ENCODE assay signal across 8 cellular contexts in the genomic region with DNA sequence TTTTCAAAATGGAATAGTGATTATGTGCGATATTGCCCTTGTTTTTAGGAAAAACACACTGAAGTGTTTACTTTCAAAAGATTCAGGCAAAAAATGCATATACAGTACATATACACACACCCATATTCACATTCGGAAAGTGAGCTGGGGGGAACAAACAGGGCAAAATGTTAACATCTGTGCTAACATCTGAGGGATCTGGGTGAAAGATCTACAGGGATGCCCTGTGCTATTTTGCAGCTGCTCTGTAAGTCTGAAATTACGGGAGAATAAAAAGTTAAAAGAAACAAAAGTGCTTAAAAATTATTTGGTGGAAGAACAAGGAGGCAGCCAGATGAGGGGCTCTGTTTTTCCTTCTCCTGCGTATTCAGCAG. TPM values are rescaled to one million over a fixed set of nuclear protein-coding genes. Genes with fewer than 3 reads are reported as not detected.
DNase-seq lines count a peak whose midpoint lies in the region; ATAC-seq and TF ChIP-seq lines count a peak whose summit lies in the region.

No MANE protein-coding gene starts in this region.

- CTCF ChIA-PET in activated CD4-positive, alpha-beta T cell treated with anti-CD3 and anti-CD28 coated beads, Interleukin-2, amount 10 ng/mL, durations not matched to agents 7 days and 5 days (lab: Charles Lee) = no interaction called here
- CTCF ChIA-PET in MCF 10A (lab: Yijun Ruan, JAX) = interaction anchor here (0.7 to 2.0 kb wide), 4 partner anchors 13 to 200 kb away, joined by 3 to 8 read pairs (median 4); no protein-coding TSS in a partner anchor

- no peak for ATAC-seq in lower lobe of right lung

- POLR2A ChIA-PET in activated CD4-positive, alpha-beta T cell treated with anti-CD3 and anti-CD28 coated beads, Interleukin-2, amount 10 ng/mL, durations not matched to agents 7 days and 5 days (lab: Charles Lee) = no interaction called here
- POLR2A ChIA-PET in MCF 10A (lab: Yijun Ruan, JAX) = interaction anchor here (0.6 to 4.6 kb wide), 21 partner anchors 10 to 1356 kb away, joined by 3 to 89 read pairs (median 4); a partner anchor contains a TSS

- H3K9me3 Mint-ChIP-seq in activated CD4-positive, alpha-beta T cell treated with anti-CD3 and anti-CD28 coated beads, Interleukin-2, amount 10 ng/mL, durations not matched to agents 7 days and 5 days = no peaks in the 10 kb centered on the region
- no peaks in the 10 kb centered on the region for H3K9me3 Mint-ChIP-seq in MCF 10A (ENCODE audit: unreplicated experiment)

- peak overlapping the region; percentile 56 for H3K4me3 Mint-ChIP-seq in activated CD4-positive, alpha-beta T cell treated with anti-CD3 and anti-CD28 coated beads, Interleukin-2, amount 10 ng/mL, durations not matched to agents 7 days and 5 days
- peak overlapping the region; percentile 91 for H3K4me3 Mint-ChIP-seq in MCF 10A (ENCODE audit: unreplicated experiment)

- H3K27me3 ChIP-seq in lower lobe of right lung (ENCODE audit: low read depth) (no peaks in the 10 kb centered on the region), thyroid gland (no peaks in the 10 kb centered on the region)

- intact Hi-C loops in MCF 10A (cut with micrococcal nuclease) (loop anchor here (1.0 kb wide), 1 partner anchor 8 kb away; no protein-coding TSS in a partner anchor), lower lobe of right lung (cut with DNase I) (no loop called here), thyroid gland (cut with DNase I) (no loop called here)

- H3K4me1 Mint-ChIP-seq in activated CD4-positive, alpha-beta T cell treated with anti-CD3 and anti-CD28 coated beads, Interleukin-2, amount 10 ng/mL, durations not matched to agents 7 days and 5 days = peaks cover 6% of the 10 kb centered on the region
- H3K4me1 Mint-ChIP-seq in MCF 10A (ENCODE audit: insufficient read depth, unreplicated experiment) = peaks cover 35% of the 10 kb centered on the region

- peak overlapping the region; percentile 93 for H3K4me3 ChIP-seq in lower lobe of right lung
- H3K4me3 ChIP-seq in thyroid gland (replicated peaks in 1 of 3) = peak overlapping the region; percentile 83 to 91 (median 86)

- H3K36me3 ChIP-seq in lower lobe of right lung = peaks cover 29% of the 10 kb centered on the region
- H3K36me3 ChIP-seq in thyroid gland = peaks cover 0 to 12% of the 10 kb centered on the region in 2 donors

- DNase-seq in activated CD4-positive, alpha-beta T cell treated with anti-CD3 and anti-CD28 coated beads, Interleukin-2, amount 10 ng/mL, durations not matched to agents 7 days and 5 days = no peak
- no peak for DNase-seq in activated CD4-positive, alpha-beta T cell treated with anti-CD3 and anti-CD28 coated beads for 1 hour
- no peak for DNase-seq in MCF 10A (ENCODE audit: unreplicated experiment)
- DNase-seq in lower lobe of right lung = no peak
- no peak for DNase-seq in thyroid gland
- no peak for DNase-seq in COLO829 (ENCODE audit: low spot score)
- DNase-seq in NCI-H2171 (lab: John Stamatoyannopoulos, UW) = no peak
- DNase-seq in D341Med (ENCODE audit: low spot score) = no peak

- WGBS in thyroid gland, 2 donors = 26 to 35% methylated on average over 4 of the region's 4 CpGs

- H3K27ac ChIP-seq in lower lobe of right lung (peak overlapping the region; percentile 98), thyroid gland (peak overlapping the region in 2 of 3 donors; percentile 63 to 91)

- no TSS peak for BruUV-seq in MCF 10A (replicated peaks; lab: Mats Ljungman, UMichigan)

- TF ChIP-seq CTCF in MCF 10A (IDR thresholded peaks at IDR 0.05; ENCODE audit: unreplicated experiment) (no peak), lower lobe of right lung (IDR thresholded peaks at IDR 0.05) (no peak), thyroid gland (IDR thresholded peaks at IDR 0.05) (no peak)

- no peaks in the 10 kb centered on the region for H3K36me3 Mint-ChIP-seq in activated CD4-positive, alpha-beta T cell treated with anti-CD3 and anti-CD28 coated beads, Interleukin-2, amount 10 ng/mL, durations not matched to agents 7 days and 5 days (ENCODE audit: low read depth)
- peaks cover 23% of the 10 kb centered on the region for H3K36me3 Mint-ChIP-seq in MCF 10A (ENCODE audit: insufficient read depth, unreplicated experiment)

- no peak for TF ChIP-seq POLR2A in thyroid gland (IDR thresholded peaks at IDR 0.05)

- H3K27ac Mint-ChIP-seq in activated CD4-positive, alpha-beta T cell treated with anti-CD3 and anti-CD28 coated beads, Interleukin-2, amount 10 ng/mL, durations not matched to agents 7 days and 5 days = no peak overlapping the region
- peak overlapping the region; percentile 90 for H3K27ac Mint-ChIP-seq in MCF 10A (ENCODE audit: low read depth, unreplicated experiment)

- peaks cover 17% of the 10 kb centered on the region for H3K27me3 Mint-ChIP-seq in activated CD4-positive, alpha-beta T cell treated with anti-CD3 and anti-CD28 coated beads, Interleukin-2, amount 10 ng/mL, durations not matched to agents 7 days and 5 days
- no peaks in the 10 kb centered on the region for H3K27me3 Mint-ChIP-seq in MCF 10A (ENCODE audit: insufficient read depth, unreplicated experiment)

- H3K4me1 ChIP-seq in lower lobe of right lung = peaks cover 29% of the 10 kb centered on the region
- H3K4me1 ChIP-seq in thyroid gland = peaks cover 9 to 15% of the 10 kb centered on the region in 2 donors

- H3K9me3 ChIP-seq in lower lobe of right lung = no peaks in the 10 kb centered on the region
- H3K9me3 ChIP-seq in thyroid gland = no peaks in the 10 kb centered on the region

RNA-seq across cellular contexts. Expression of a gene that starts 0.9 kb away (rescaled TPM):
- 1 to 10 TPM; 1.6 to 2.1 TPM for total RNA-seq in activated CD4-positive, alpha-beta T cell treated with anti-CD3 and anti-CD28 coated beads, Interleukin-2, amount 10 ng/mL, durations not matched to agents 7 days and 5 days
- total RNA-seq in MCF 10A (2022) (303 and 315 TPM in 2 replicates), lower lobe of right lung (727 TPM), thyroid gland (1,000 to 10,000 TPM in 2 of 4 donors, 100 to 1,000 TPM in 2; 638 to 1,425 (median 898) TPM)

RNA-seq across cellular contexts. Expression of a gene that starts 31.2 kb away (rescaled TPM):
- total RNA-seq in activated CD4-positive, alpha-beta T cell treated with anti-CD3 and anti-CD28 coated beads, Interleukin-2, amount 10 ng/mL, durations not matched to agents 7 days and 5 days = not detected
- total RNA-seq in MCF 10A (2022) = not detected in 2 replicates
- total RNA-seq in lower lobe of right lung = not detected
- not detected for total RNA-seq in thyroid gland

RNA-seq across cellular contexts. Expression of a gene that starts 51.9 kb away (rescaled TPM):
- not detected for total RNA-seq in activated CD4-positive, alpha-beta T cell treated with anti-CD3 and anti-CD28 coated beads, Interleukin-2, amount 10 ng/mL, durations not matched to agents 7 days and 5 days
- total RNA-seq in MCF 10A (2022) (not detected in 2 replicates), lower lobe of right lung (not detected), thyroid gland (10 to 100 TPM in 1 of 4 donors, 1 to 10 TPM in 1, under 1 TPM in 1, not detected in 1; 0.89 to 13.8 (median 3.0) TPM)

Comparison
In these comparisons a context has a peak if more than half of its experiments do, and no peak if none do; other contexts are left out.
1. RNA of a gene that starts 0.9 kb away (total RNA-seq): 638 to 1,425 TPM in thyroid gland, 727 TPM in lower lobe of right lung (single experiment) and 303 to 315 TPM in MCF 10A; 1.6 to 2.1 TPM in activated CD4-positive, alpha-beta T cell treated with anti-CD3 and anti-CD28 coated beads, Interleukin-2, amount 10 ng/mL, durations not matched to agents 7 days and 5 days; every median in the first group is over 10 times any median in the second.